8 cellular contexts compared by ENCODE assay signal in the genomic region with DNA sequence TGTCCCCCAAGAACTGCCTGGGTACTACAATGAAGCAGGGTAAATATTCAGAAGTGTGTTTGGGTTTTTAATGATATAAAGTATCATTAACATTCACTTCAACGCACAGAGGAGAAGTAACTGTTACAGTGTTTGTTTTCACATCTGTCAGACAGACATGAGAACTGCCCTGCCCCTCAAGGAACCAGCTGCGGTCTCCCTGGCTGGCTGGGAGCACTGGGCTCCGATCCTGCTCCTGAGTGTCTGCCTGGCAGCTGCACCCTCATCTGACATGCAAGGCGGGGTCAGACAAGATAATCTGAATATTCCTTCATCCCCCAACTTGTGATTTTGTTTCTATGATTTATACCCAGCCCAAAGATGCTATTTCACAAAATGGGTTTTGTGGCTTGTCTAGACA.
DNase-seq lines count a peak whose midpoint lies in the region; ATAC-seq and TF ChIP-seq lines count a peak whose summit lies in the region.

No MANE protein-coding gene starts in this region.

- peaks cover 0 to 4% (median 0%) of the 10 kb centered on the region in 4 donors for H3K36me3 ChIP-seq in right lobe of liver
- peaks cover 0 to 10% (median 0%) of the 10 kb centered on the region in 3 donors for H3K36me3 ChIP-seq in tibial artery

- H3K27ac Mint-ChIP-seq in activated naive CD8-positive, alpha-beta T cell treated with anti-CD3 and anti-CD28 coated beads for 36 hours, result peak overlapping the region; percentile 100

- H3K4me1 ChIP-seq in right lobe of liver, result peaks cover 0 to 38% (median 21%) of the 10 kb centered on the region in 4 donors
- peaks cover 0 to 44% (median 11%) of the 10 kb centered on the region in 4 donors for H3K4me1 ChIP-seq in tibial artery

- H3K9me3 ChIP-seq in right lobe of liver (no peaks in the 10 kb centered on the region), tibial artery (no peaks in the 10 kb centered on the region)

- H3K4me3 Mint-ChIP-seq in activated T-cell treated with anti-CD3 and anti-CD28 coated beads, Interleukin-2, amount 50 U/mL, for 4 hours, result peak overlapping the region; percentile 37
- H3K4me3 Mint-ChIP-seq in activated naive CD8-positive, alpha-beta T cell treated with anti-CD3 and anti-CD28 coated beads for 36 hours, result no peak overlapping the region

- no peaks in the 10 kb centered on the region for H3K27me3 ChIP-seq in right lobe of liver
- H3K27me3 ChIP-seq in tibial artery, result no peaks in the 10 kb centered on the region

- in situ Hi-C loops in G401 (cut with HindIII; ENCODE audit: low sequenced_read_pairs), result no loop called here

- no peak for DNase-seq in activated T-cell treated with anti-CD3 and anti-CD28 coated beads, Interleukin-2, amount 50 U/mL, for 4 hours
- no peak for DNase-seq in activated T-cell treated with anti-CD3 and anti-CD28 coated beads, Interleukin-2, amount 50 U/mL, for 48 hours
- DNase-seq in activated naive CD8-positive, alpha-beta T cell treated with anti-CD3 and anti-CD28 coated beads for 36 hours, result no peak
- DNase-seq in right lobe of liver (no peak), tibial artery (peak in 1 of 2 donors; percentile 58), G401 (ENCODE audit: low spot score) (no peak)

- WGBS in right lobe of liver (ENCODE audit: insufficient coverage, low coverage, low lambda C conversion rate, missing lambda C conversion rate), result no CpG with 5 or more reads among the region's 4 CpGs

- TF ChIP-seq CTCF in right lobe of liver (IDR thresholded peaks at IDR 0.05) (no peak), tibial artery (IDR thresholded peaks at IDR 0.05) (no peak)

- ATAC-seq in activated T-cell treated with anti-CD3 and anti-CD28 coated beads, Interleukin-2, amount 50 U/mL, for 4 hours, result no peak
- ATAC-seq in right lobe of liver (no peak), HG03469 (IDR thresholded peaks at IDR 0.05; ENCODE audit: unreplicated experiment) (no peak), GM18498 (IDR thresholded peaks at IDR 0.05; ENCODE audit: unreplicated experiment) (no peak)

- no peaks in the 10 kb centered on the region for H3K27me3 Mint-ChIP-seq in activated T-cell treated with anti-CD3 and anti-CD28 coated beads, Interleukin-2, amount 50 U/mL, for 4 hours (ENCODE audit: low read depth)
- no peaks in the 10 kb centered on the region for H3K27me3 Mint-ChIP-seq in activated naive CD8-positive, alpha-beta T cell treated with anti-CD3 and anti-CD28 coated beads for 36 hours

- H3K27ac ChIP-seq in right lobe of liver (peak overlapping the region; percentile 70 to 94 (median 92)), tibial artery (peak overlapping the region; percentile 48 to 64)

- intact Hi-C loops in right lobe of liver (cut with DNase I) (loop anchor here in 1 of 2 donors (10.0 kb wide), 1 partner anchor 78 kb away; the partner anchor contains the start of gene MBP), tibial artery (cut with DNase I; ENCODE audit: low total_unique reads) (no loop called here)

- peaks cover 87% of the 10 kb centered on the region for H3K4me1 Mint-ChIP-seq in activated T-cell treated with anti-CD3 and anti-CD28 coated beads, Interleukin-2, amount 50 U/mL, for 4 hours (ENCODE audit: low read depth)
- H3K4me1 Mint-ChIP-seq in activated naive CD8-positive, alpha-beta T cell treated with anti-CD3 and anti-CD28 coated beads for 36 hours, result peaks cover 74% of the 10 kb centered on the region

- no peaks in the 10 kb centered on the region for H3K9me3 Mint-ChIP-seq in activated T-cell treated with anti-CD3 and anti-CD28 coated beads, Interleukin-2, amount 50 U/mL, for 4 hours
- H3K9me3 Mint-ChIP-seq in activated naive CD8-positive, alpha-beta T cell treated with anti-CD3 and anti-CD28 coated beads for 36 hours, result no peaks in the 10 kb centered on the region

- peaks cover 16% of the 10 kb centered on the region for H3K36me3 Mint-ChIP-seq in activated T-cell treated with anti-CD3 and anti-CD28 coated beads, Interleukin-2, amount 50 U/mL, for 4 hours (ENCODE audit: insufficient read depth)
- H3K36me3 Mint-ChIP-seq in activated naive CD8-positive, alpha-beta T cell treated with anti-CD3 and anti-CD28 coated beads for 36 hours, result peaks cover 36% of the 10 kb centered on the region

- H3K4me3 ChIP-seq in right lobe of liver (no peak overlapping the region), tibial artery (no peak overlapping the region)

- TF ChIP-seq POLR2A in right lobe of liver (IDR thresholded peaks at IDR 0.05), result no peak
